In the genomic region with DNA sequence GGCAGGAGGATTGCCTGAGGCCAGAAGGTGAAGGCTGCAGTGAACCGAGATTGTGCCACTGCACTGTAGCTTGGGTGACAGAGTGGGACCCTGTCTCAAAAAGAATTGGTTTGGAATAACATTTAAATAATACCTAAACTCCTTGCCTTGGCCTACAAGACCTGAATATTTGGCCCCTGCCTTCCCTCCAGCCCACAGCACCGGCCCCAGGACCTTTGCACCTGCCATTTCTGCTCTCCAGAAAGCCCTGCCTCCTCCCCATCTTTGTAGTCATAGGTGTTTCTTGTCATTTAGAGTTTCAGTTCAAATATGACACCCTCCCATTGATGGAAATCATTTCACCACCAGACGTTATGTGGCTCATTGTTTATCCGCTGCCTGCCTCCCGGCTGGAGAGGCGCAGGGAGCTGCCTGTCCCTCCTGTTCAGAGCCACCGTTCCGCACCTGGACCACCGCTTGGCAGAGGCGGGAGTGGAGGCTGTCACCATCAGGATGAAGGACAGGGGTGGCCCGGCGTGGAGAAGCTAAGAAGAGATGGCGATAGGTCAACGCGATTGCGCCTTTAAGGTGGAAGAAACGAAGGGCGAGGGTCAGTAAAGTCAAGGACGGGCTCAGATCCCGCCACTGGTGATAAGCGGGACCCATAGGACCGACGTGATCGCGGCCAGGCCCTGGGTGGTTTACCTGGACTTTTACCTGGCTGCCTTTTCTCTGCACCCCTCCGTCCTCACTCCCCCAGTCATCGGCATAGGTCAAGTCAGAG, we compare ENCODE assay signal across 8 cellular contexts. TPM values are rescaled to one million over a fixed set of nuclear protein-coding genes. Genes with fewer than 3 reads are reported as not detected.
DNase-seq lines count a peak whose midpoint lies in the region; ATAC-seq and TF ChIP-seq lines count a peak whose summit lies in the region.

No MANE protein-coding gene starts in this region.

- peaks cover 3% of the 10 kb centered on the region for H3K36me3 Mint-ChIP-seq in brain

- peak overlapping the region; percentile 76 to 83 (median 80) for H3K4me3 Mint-ChIP-seq in brain

- no peak for TF ChIP-seq CTCF in 22Rv1 (IDR thresholded peaks at IDR 0.05)
- no peak for TF ChIP-seq CTCF in brain (conservative IDR thresholded peaks at IDR 0.05)
- TF ChIP-seq CTCF in BE2C (IDR thresholded peaks at IDR 0.05; ENCODE audit: low read depth, low read length) = no peak

- peak overlapping the region; percentile 74 to 88 (median 82) for H3K27ac Mint-ChIP-seq in brain

- H3K27me3 ChIP-seq in HUES64 (ENCODE audit: insufficient read depth, low read length) = peaks cover 13% of the 10 kb centered on the region
- no peaks in the 10 kb centered on the region for H3K27me3 ChIP-seq in mononuclear cell (ENCODE audit: insufficient read depth, low read length)
- no peaks in the 10 kb centered on the region for H3K27me3 ChIP-seq in BE2C

- no peak for ATAC-seq in GM18498 (IDR thresholded peaks at IDR 0.05; ENCODE audit: unreplicated experiment)
- no peak for ATAC-seq in activated CD4-positive, CD25-positive, alpha-beta regulatory T cell treated with anti-CD3 and anti-CD28 coated beads, Interleukin-2, amount 50 U/mL, for 24 hours

- H3K4me3 ChIP-seq in HUES64 (ENCODE audit: low read length) (peak overlapping the region; percentile 48), mononuclear cell (ENCODE audit: low read length) (peak overlapping the region; percentile 1), BE2C (ENCODE audit: low read depth, low read length) (no peak overlapping the region)

- 70% methylated on average over 27 of the region's 27 CpGs for WGBS in HUES64

- H3K9me3 ChIP-seq in HUES64 (ENCODE audit: insufficient read depth, low read depth, low read length) (no peaks in the 10 kb centered on the region), mononuclear cell (ENCODE audit: low read depth, low read length) (no peaks in the 10 kb centered on the region), BE2C (no peaks in the 10 kb centered on the region)

- peaks cover 78% of the 10 kb centered on the region for H3K4me1 Mint-ChIP-seq in brain

- no peaks in the 10 kb centered on the region for H3K36me3 ChIP-seq in HUES64 (ENCODE audit: insufficient read depth, low read length)
- H3K36me3 ChIP-seq in BE2C = no peaks in the 10 kb centered on the region; the same call in 1 of the 2 replicates

- H3K9me3 Mint-ChIP-seq in brain = peaks cover 0 to 5% (median 3%) of the 10 kb centered on the region in 5 experiments

- no peak overlapping the region for H3K9ac ChIP-seq in HUES64 (ENCODE audit: low read depth, low read length)

- no peak for DNase-seq in nucleus accumbens (lab: John Stamatoyannopoulos, UW)
- DNase-seq in BE2C = no peak

- peaks cover 38% of the 10 kb centered on the region for H3K4me1 ChIP-seq in HUES64 (ENCODE audit: insufficient read depth, low read length)
- peaks cover 70% of the 10 kb centered on the region for H3K4me1 ChIP-seq in mononuclear cell (ENCODE audit: insufficient read depth, low read length)
- peaks cover 34% of the 10 kb centered on the region for H3K4me1 ChIP-seq in BE2C

- H3K27ac ChIP-seq in 22Rv1 (peak overlapping the region; percentile 78; the same call in 1 of the 2 replicates), HUES64 (ENCODE audit: low read depth, low read length) (no peak overlapping the region; the same call in 1 of the 2 replicates)

- peaks cover 10% of the 10 kb centered on the region for H3K27me3 Mint-ChIP-seq in brain

RNA-seq across cellular contexts. Expression of a gene that starts 0.6 kb away (rescaled TPM):
- 9.8 TPM for polyA plus RNA-seq in HUES64 (2013, experiment 1 of 2)
- 12.3 TPM for polyA plus RNA-seq in HUES64 (2013, experiment 2 of 2)
- 15.0 TPM for polyA plus RNA-seq in brain (ENCODE audit: insufficient read depth, low read depth, low replicate concordance)
- total RNA-seq in mononuclear cell = 52.8 TPM
- 89.6 TPM for polyA plus RNA-seq in BE2C (2012; ENCODE audit: insufficient read depth, insufficient read length, low read depth)
